8 cellular contexts compared by ENCODE assay signal in genomic region chr14:105087308-105087962, GRCh38. TPM values are rescaled to one million over a fixed set of nuclear protein-coding genes. Genes with fewer than 3 reads are reported as not detected.
A peak's percentile ranks its signal among the peaks of the same experiment; 100 is the strongest.
DNase-seq lines count a peak whose midpoint lies in the region; ATAC-seq and TF ChIP-seq lines count a peak whose summit lies in the region.

No MANE protein-coding gene starts in this region.

- no peaks in the 10 kb centered on the region for H3K9me2 ChIP-seq in DOHH2 (replicated peaks; ENCODE audit: control insufficient read depth, low read length)

- H3K79me2 ChIP-seq in DOHH2 (ENCODE audit: control insufficient read depth, low read length) (no peaks in the 10 kb centered on the region), osteoblast (ENCODE audit: insufficient read depth, low read length) (no peaks in the 10 kb centered on the region)

- H3K27ac ChIP-seq in DOHH2 (ENCODE audit: low read depth, low read length) (no peak overlapping the region), foreskin keratinocyte (no peak overlapping the region), osteoblast (ENCODE audit: low read depth, low read length) (peak overlapping the region; percentile 4)

- no peaks in the 10 kb centered on the region for H4K20me1 ChIP-seq in DOHH2 (ENCODE audit: control insufficient read depth, insufficient read depth, low read depth, low read length)
- H4K20me1 ChIP-seq in osteoblast (ENCODE audit: insufficient read depth, low read length): peaks cover 33% of the 10 kb centered on the region

- no peaks in the 10 kb centered on the region for H3K9me3 Mint-ChIP-seq in HFFc6

- H3K27me3 ChIP-seq in DOHH2 (ENCODE audit: control insufficient read depth, low read length): peaks cover 46% of the 10 kb centered on the region
- H3K27me3 ChIP-seq in foreskin keratinocyte: peaks cover 11% of the 10 kb centered on the region
- no peaks in the 10 kb centered on the region for H3K27me3 ChIP-seq in osteoblast (ENCODE audit: insufficient read depth, low read length)

- DNase-seq in HFFc6 (peak; percentile 74), foreskin keratinocyte (peak; percentile 58 to 74), osteoblast (ENCODE audit: insufficient read length, low spot score, missing footprints) (peak; percentile 98), KG1 (lab: John Stamatoyannopoulos, UW) (no peak)
- DNase-seq in activated CD4-positive, CD25-positive, alpha-beta regulatory T cell treated with anti-CD3 and anti-CD28 coated beads, Interleukin-2, amount 50 U/mL, for 72 hours: peak; percentile 51

- H3K36me3 Mint-ChIP-seq in HFFc6 (ENCODE audit: low read depth): peaks cover 5% of the 10 kb centered on the region; the same call in 1 of the 2 replicates

- no peak for TF ChIP-seq CTCF in DOHH2 (IDR thresholded peaks at IDR 0.05; ENCODE audit: low read depth, low read length, poor library complexity, severe bottlenecking)
- TF ChIP-seq CTCF in HFFc6 (IDR thresholded peaks at IDR 0.05): no peak
- no peak for TF ChIP-seq CTCF in foreskin keratinocyte (conservative IDR thresholded peaks at IDR 0.05)
- TF ChIP-seq CTCF in osteoblast (IDR thresholded peaks at IDR 0.05; ENCODE audit: extremely low read depth, low read depth, low read length): no peak

- peaks cover 30% of the 10 kb centered on the region for H3K4me1 Mint-ChIP-seq in HFFc6 (ENCODE audit: low read depth)

- H3K4me1 ChIP-seq in DOHH2 (ENCODE audit: control insufficient read depth, low read length) (peaks cover 8% of the 10 kb centered on the region), foreskin keratinocyte (peaks cover 12% of the 10 kb centered on the region), osteoblast (ENCODE audit: insufficient read depth, low read length) (peaks cover 28% of the 10 kb centered on the region)

- H3K27ac Mint-ChIP-seq in HFFc6: peak overlapping the region; percentile 94

- peak overlapping the region; percentile 60 for H3K4me2 ChIP-seq in DOHH2 (ENCODE audit: low read length)
- H3K4me2 ChIP-seq in osteoblast (ENCODE audit: insufficient read depth, low read length): peak overlapping the region; percentile 86

- H3K4me3 Mint-ChIP-seq in HFFc6: peak overlapping the region; percentile 87

- no peaks in the 10 kb centered on the region for H3F3A ChIP-seq in DOHH2 (ENCODE audit: control insufficient read depth, insufficient read depth)

- H3K4me3 ChIP-seq in DOHH2 (ENCODE audit: low read length): peak overlapping the region; percentile 32; the same call in 1 of the 2 replicates
- H3K4me3 ChIP-seq in osteoblast (ENCODE audit: insufficient read depth, low read length): peak overlapping the region; percentile 78

- H2AFZ ChIP-seq in osteoblast (ENCODE audit: low read length): peak overlapping the region; percentile 65

- peaks cover 7% of the 10 kb centered on the region; the same call in 1 of the 2 replicates for H3K27me3 Mint-ChIP-seq in HFFc6 (ENCODE audit: insufficient read depth)

- peak; percentile 40 for ATAC-seq in foreskin keratinocyte
- no peak for ATAC-seq in HG03442 (IDR thresholded peaks at IDR 0.05; ENCODE audit: unreplicated experiment)
- ATAC-seq in HG02938 (IDR thresholded peaks at IDR 0.05; ENCODE audit: unreplicated experiment): no peak

- H3K9me3 ChIP-seq in DOHH2 (ENCODE audit: control insufficient read depth, insufficient read depth, low read length) (no peaks in the 10 kb centered on the region), osteoblast (ENCODE audit: low read depth, low read length) (no peaks in the 10 kb centered on the region)

- no peaks in the 10 kb centered on the region for H3K36me3 ChIP-seq in DOHH2 (ENCODE audit: control insufficient read depth, low read length)
- no peaks in the 10 kb centered on the region for H3K36me3 ChIP-seq in osteoblast (ENCODE audit: insufficient read depth, low read length)

RNA-seq across cellular contexts. Expression of gene GPR132, which starts 22.2 kb away (rescaled TPM):
- total RNA-seq in HFFc6 (2021; fragmentation: NEBNext Ultra II Directional; extraction: Animal tissue kit (Norgen Biotek cat#: 25700)): under 1 TPM in 2 of 6 experiments, not detected in 4; 0.05 to 0.14 TPM
- total RNA-seq in foreskin keratinocyte (not detected in 2 replicates), osteoblast (under 0.01 TPM in 2 replicates)
- polyA plus RNA-seq in foreskin keratinocyte: not detected in 2 replicates
